1 cellular context compared by ENCODE assay signal in genomic region chr10:110840225-110840922, GRCh38.
TF ChIP-seq lines count a peak whose summit lies in the region.

No MANE protein-coding gene starts in this region.

TF ChIP-seq in HepG2, 621 proteins besides CTCF, POLR2A, EP300 and RAD21 (continued from another document and continues in another):
- no peak for TF ChIP-seq SP140L (CRISPR knock-in tag; IDR thresholded peaks at IDR 0.05; ENCODE audit: borderline replicate concordance)
- TF ChIP-seq ZNF556 (CRISPR knock-in tag; IDR thresholded peaks at IDR 0.05; ENCODE audit: borderline replicate concordance): peak; percentile 22; the same call in 1 of the 2 replicates
- no peak; the same call in 1 of the 2 replicates for TF ChIP-seq EHMT2 (IDR thresholded peaks at IDR 0.05; ENCODE audit: borderline replicate concordance, low read depth, low read length)
- TF ChIP-seq HOXD1 (CRISPR knock-in tag; IDR thresholded peaks at IDR 0.05): peak; percentile 49; the same call in 1 of the 2 replicates
- TF ChIP-seq ZNF746 (CRISPR knock-in tag; IDR thresholded peaks at IDR 0.05): no peak
- no peak for TF ChIP-seq TFDP1 (CRISPR knock-in tag; IDR thresholded peaks at IDR 0.05; ENCODE audit: borderline replicate concordance)
- TF ChIP-seq ZNF614 (CRISPR knock-in tag; IDR thresholded peaks at IDR 0.05; ENCODE audit: borderline replicate concordance): peak; percentile 47; the same call in 1 of the 2 replicates
- TF ChIP-seq ZBTB2 (CRISPR knock-in tag; IDR thresholded peaks at IDR 0.05; ENCODE audit: low read depth): no peak
- TF ChIP-seq ZFP41 (CRISPR knock-in tag; IDR thresholded peaks at IDR 0.05; ENCODE audit: borderline replicate concordance): no peak
- no peak for TF ChIP-seq SMAD3 (CRISPR knock-in tag; IDR thresholded peaks at IDR 0.05)
- no peak for TF ChIP-seq DRAP1 (CRISPR knock-in tag; IDR thresholded peaks at IDR 0.05)
- TF ChIP-seq ZNF460 (CRISPR knock-in tag; IDR thresholded peaks at IDR 0.05; ENCODE audit: borderline replicate concordance): no peak
- no peak for TF ChIP-seq JUND (CRISPR knock-in tag; IDR thresholded peaks at IDR 0.05)
- peak; percentile 93 for TF ChIP-seq FOXA3 (CRISPR knock-in tag; IDR thresholded peaks at IDR 0.05)
- no peak for TF ChIP-seq KMT2A (CRISPR knock-in tag; IDR thresholded peaks at IDR 0.05)
- peak; percentile 45; the same call in 1 of the 2 replicates for TF ChIP-seq ZNF644 (CRISPR knock-in tag; IDR thresholded peaks at IDR 0.05; ENCODE audit: low read depth)
- TF ChIP-seq ZNF547 (CRISPR knock-in tag; IDR thresholded peaks at IDR 0.05): no peak
- TF ChIP-seq ZNF224 (CRISPR knock-in tag; IDR thresholded peaks at IDR 0.05): no peak
- TF ChIP-seq ZNF337 (CRISPR knock-in tag; IDR thresholded peaks at IDR 0.05; ENCODE audit: borderline replicate concordance, low read depth): no peak
- peak; percentile 91 for TF ChIP-seq HNF4A (CRISPR knock-in tag; IDR thresholded peaks at IDR 0.05)
- TF ChIP-seq STAT6 (CRISPR knock-in tag; IDR thresholded peaks at IDR 0.05; ENCODE audit: borderline replicate concordance): no peak
- no peak for TF ChIP-seq CBX2 (IDR thresholded peaks at IDR 0.05; ENCODE audit: low read depth, low read length)
- no peak for TF ChIP-seq CBX2 (CRISPR knock-in tag; IDR thresholded peaks at IDR 0.05; ENCODE audit: low read depth)
- TF ChIP-seq ZBTB14 (CRISPR knock-in tag; IDR thresholded peaks at IDR 0.05): no peak
- no peak for TF ChIP-seq ZNF280B (CRISPR knock-in tag; IDR thresholded peaks at IDR 0.05; ENCODE audit: borderline replicate concordance)
- TF ChIP-seq ATF4 (CRISPR knock-in tag; IDR thresholded peaks at IDR 0.05): no peak
- TF ChIP-seq GTF2F1 (IDR thresholded peaks at IDR 0.05; ENCODE audit: low read length): no peak
- TF ChIP-seq ARID4A (CRISPR knock-in tag; IDR thresholded peaks at IDR 0.05; ENCODE audit: borderline replicate concordance): no peak; the same call in 1 of the 2 replicates
- TF ChIP-seq NONO (IDR thresholded peaks at IDR 0.05): no peak
- TF ChIP-seq NONO (CRISPR knock-in tag; conservative IDR thresholded peaks at IDR 0.05): peak; percentile 46; the same call in 1 of the 2 replicates
- no peak for TF ChIP-seq PREB (CRISPR knock-in tag; IDR thresholded peaks at IDR 0.05)
- no peak for TF ChIP-seq ZNF564 (CRISPR knock-in tag; IDR thresholded peaks at IDR 0.05)
- no peak for TF ChIP-seq GPN1 (CRISPR knock-in tag; IDR thresholded peaks at IDR 0.05; ENCODE audit: borderline replicate concordance)
- no peak for TF ChIP-seq THYN1 (CRISPR knock-in tag; IDR thresholded peaks at IDR 0.05; ENCODE audit: borderline replicate concordance, low read depth)
- no peak for TF ChIP-seq ARNT (IDR thresholded peaks at IDR 0.05)
- no peak for TF ChIP-seq PAWR (CRISPR knock-in tag; IDR thresholded peaks at IDR 0.05; ENCODE audit: borderline replicate concordance)
- TF ChIP-seq ARNT2 (CRISPR knock-in tag; IDR thresholded peaks at IDR 0.05; ENCODE audit: low read depth): no peak
- no peak for TF ChIP-seq HINFP (CRISPR knock-in tag; IDR thresholded peaks at IDR 0.05; ENCODE audit: low read depth)
- no peak for TF ChIP-seq ZSCAN9 (CRISPR knock-in tag; IDR thresholded peaks at IDR 0.05; ENCODE audit: borderline replicate concordance)
- TF ChIP-seq ZNF496 (CRISPR knock-in tag; IDR thresholded peaks at IDR 0.05; ENCODE audit: insufficient replicate concordance): no peak
- no peak for TF ChIP-seq ZNF572 (CRISPR knock-in tag; IDR thresholded peaks at IDR 0.05)
- no peak for TF ChIP-seq SSRP1 (CRISPR knock-in tag; IDR thresholded peaks at IDR 0.05)
- TF ChIP-seq EED (CRISPR knock-in tag; IDR thresholded peaks at IDR 0.05): no peak
- TF ChIP-seq ZFX (CRISPR knock-in tag; IDR thresholded peaks at IDR 0.05; ENCODE audit: low read depth): peak; percentile 56
- TF ChIP-seq ZNF101 (CRISPR knock-in tag; IDR thresholded peaks at IDR 0.05; ENCODE audit: borderline replicate concordance, low read depth): no peak
- no peak for TF ChIP-seq ZFP36L2 (CRISPR knock-in tag; IDR thresholded peaks at IDR 0.05)
- TF ChIP-seq CBX1 (IDR thresholded peaks at IDR 0.05; ENCODE audit: low read depth): no peak
- TF ChIP-seq PLSCR1 (CRISPR knock-in tag; IDR thresholded peaks at IDR 0.05; ENCODE audit: borderline replicate concordance): no peak
- no peak for TF ChIP-seq ZNF605 (CRISPR knock-in tag; IDR thresholded peaks at IDR 0.05)
- peak; percentile 85 for TF ChIP-seq MTA1 (CRISPR knock-in tag; IDR thresholded peaks at IDR 0.05; ENCODE audit: borderline replicate concordance)
- TF ChIP-seq ZNF292 (CRISPR knock-in tag; IDR thresholded peaks at IDR 0.05; ENCODE audit: borderline replicate concordance, low read depth): peak; percentile 74; the same call in 1 of the 2 replicates
- TF ChIP-seq ZNF883 (CRISPR knock-in tag; IDR thresholded peaks at IDR 0.05; ENCODE audit: not compliant biosample characterization): no peak
